In genomic region chr2:171923206-171923605, GRCh38 we compare ENCODE assay signal across 8 cellular contexts. TPM values are rescaled to one million over a fixed set of nuclear protein-coding genes. Genes with fewer than 3 reads are reported as not detected.
DNase-seq lines count a peak whose midpoint lies in the region; ATAC-seq and TF ChIP-seq lines count a peak whose summit lies in the region.

No MANE protein-coding gene starts in this region.

- H3K27me3 Mint-ChIP-seq in activated T-cell treated with anti-CD3 and anti-CD28 coated beads, Interleukin-2, amount 50 U/mL, for 4 hours (ENCODE audit: low read depth): no peaks in the 10 kb centered on the region
- H3K27me3 Mint-ChIP-seq in naive B cell: no peaks in the 10 kb centered on the region

- H3K36me3 Mint-ChIP-seq in activated T-cell treated with anti-CD3 and anti-CD28 coated beads, Interleukin-2, amount 50 U/mL, for 4 hours (ENCODE audit: insufficient read depth): peaks cover 5% of the 10 kb centered on the region
- H3K36me3 Mint-ChIP-seq in naive B cell: peaks cover 0 to 4% of the 10 kb centered on the region in 2 donors

- TF ChIP-seq CTCF in dorsolateral prefrontal cortex (IDR thresholded peaks at IDR 0.05 in 54 of 56, conservative IDR thresholded peaks at IDR 0.05 in 2 of 56; ENCODE audit: low read depth in 1 of 56, partially characterized antibody in 56 of 56): no peak

- peak overlapping the region; percentile 56 to 99 (median 89) for H3K4me3 ChIP-seq in dorsolateral prefrontal cortex

- H3K27ac ChIP-seq in dorsolateral prefrontal cortex: peak overlapping the region in 54 of 59 donors; percentile 28 to 95 (median 89)

- intact Hi-C loops in dorsolateral prefrontal cortex (cut with DNase I): loop anchor here (2.0 to 10.0 kb wide), 3 partner anchors 28 to 218 kb away; partner anchors contain the start of genes METAP1D (in 1 of the 2) and SLC25A12 (in 1 of the 2)

- H3K4me1 Mint-ChIP-seq in activated T-cell treated with anti-CD3 and anti-CD28 coated beads, Interleukin-2, amount 50 U/mL, for 4 hours (ENCODE audit: low read depth): peaks cover 34% of the 10 kb centered on the region
- peaks cover 12 to 40% (median 33%) of the 10 kb centered on the region in 3 donors for H3K4me1 Mint-ChIP-seq in naive B cell

- H3K27ac Mint-ChIP-seq in naive B cell: peak overlapping the region; percentile 95 to 100 (median 99)

- no peak for ATAC-seq in activated T-cell treated with anti-CD3 and anti-CD28 coated beads, Interleukin-2, amount 50 U/mL, for 4 hours
- no peak for ATAC-seq in naive B cell (ENCODE audit: low read depth in 2 of 2)

- peak overlapping the region; percentile 95 for H3K4me3 Mint-ChIP-seq in activated T-cell treated with anti-CD3 and anti-CD28 coated beads, Interleukin-2, amount 50 U/mL, for 4 hours
- peak overlapping the region; percentile 93 to 100 (median 96) for H3K4me3 Mint-ChIP-seq in naive B cell

- H3K9me3 Mint-ChIP-seq in activated T-cell treated with anti-CD3 and anti-CD28 coated beads, Interleukin-2, amount 50 U/mL, for 4 hours: no peaks in the 10 kb centered on the region
- H3K9me3 Mint-ChIP-seq in naive B cell: no peaks in the 10 kb centered on the region

- DNase-seq in activated T-cell treated with anti-CD3 and anti-CD28 coated beads, Interleukin-2, amount 50 U/mL, for 4 hours: no peak
- no peak for DNase-seq in activated T-cell treated with anti-CD3 and anti-CD28 coated beads, Interleukin-2, amount 50 U/mL, for 48 hours
- peak; percentile 74 for DNase-seq in OCI-M1 (lab: John Stamatoyannopoulos, UW)
- DNase-seq in dorsolateral prefrontal cortex: peak in 1 of 10 donors; percentile 4
- no peak for DNase-seq in naive B cell
- DNase-seq in pons (ENCODE audit: low spot score): no peak
- no peak for DNase-seq in medulla oblongata (ENCODE audit: extremely low spot score)
- DNase-seq in ecto neural progenitor cell (ENCODE audit: low spot score): no peak

- no peaks in the 10 kb centered on the region for H3K27me3 ChIP-seq in dorsolateral prefrontal cortex

RNA-seq across cellular contexts. Expression of gene HAT1, which starts 0.9 kb away (rescaled TPM):
- 10 to 100 TPM; 75.7 to 77.6 (median 76.6) TPM for total RNA-seq in activated T-cell treated with anti-CD3 and anti-CD28 coated beads, Interleukin-2, amount 50 U/mL, for 4 hours
- total RNA-seq in dorsolateral prefrontal cortex: 10 to 100 TPM; 13.9 to 33.5 (median 22.1) TPM
- polyA plus RNA-seq in naive B cell (ENCODE audit: low read depth in 6 of 6): 100 to 1,000 TPM in 1 of 6 donors, 10 to 100 TPM in 5; 68.9 to 128 (median 75.4) TPM

RNA-seq across cellular contexts. Expression of gene SLC25A12, which starts 29.2 kb away (rescaled TPM):
- 10 to 100 TPM; 22.5 to 27.6 (median 26.3) TPM for total RNA-seq in activated T-cell treated with anti-CD3 and anti-CD28 coated beads, Interleukin-2, amount 50 U/mL, for 4 hours
- total RNA-seq in dorsolateral prefrontal cortex: 100 to 1,000 TPM in 71 of 120 experiments, 10 to 100 TPM in 49; 37.2 to 159 (median 105) TPM
- polyA plus RNA-seq in naive B cell (ENCODE audit: low read depth in 6 of 6): 10 to 100 TPM in 3 of 6 donors, 1 to 10 TPM in 3; 2.2 to 12.7 (median 10.0) TPM
